1 cellular context compared by ENCODE assay signal in the genomic region with DNA sequence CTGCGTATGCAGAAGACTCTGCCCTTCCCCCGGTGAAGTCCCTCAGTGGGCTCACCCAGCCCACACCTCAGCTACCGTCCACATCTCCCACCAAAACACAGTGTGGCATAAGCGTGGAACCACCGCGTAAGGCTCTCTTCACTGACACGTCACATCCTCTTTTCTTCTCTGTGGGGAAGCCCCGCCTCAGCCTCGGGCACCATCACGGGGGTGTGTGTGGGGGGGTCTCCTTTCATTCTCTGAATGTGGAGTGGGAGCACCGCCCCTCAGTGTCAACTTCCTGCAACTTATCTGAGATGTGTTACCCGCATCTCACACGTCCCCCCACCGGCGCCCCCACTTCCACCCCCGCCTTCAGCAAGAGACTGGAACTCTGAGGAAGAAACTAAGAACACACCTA.
TF ChIP-seq lines count a peak whose summit lies in the region.

No MANE protein-coding gene starts in this region.

TF ChIP-seq in WTC11, 78 proteins besides CTCF, POLR2A, EP300 and RAD21 (continued from another document):
- no peak for TF ChIP-seq PRRX2 (CRISPR knock-in tag; IDR thresholded peaks at IDR 0.05)
- no peak for TF ChIP-seq ELF4 (CRISPR knock-in tag; IDR thresholded peaks at IDR 0.05; ENCODE audit: low read depth)
